Comparison of ENCODE assay signal across 29 cellular contexts in the genomic region with DNA sequence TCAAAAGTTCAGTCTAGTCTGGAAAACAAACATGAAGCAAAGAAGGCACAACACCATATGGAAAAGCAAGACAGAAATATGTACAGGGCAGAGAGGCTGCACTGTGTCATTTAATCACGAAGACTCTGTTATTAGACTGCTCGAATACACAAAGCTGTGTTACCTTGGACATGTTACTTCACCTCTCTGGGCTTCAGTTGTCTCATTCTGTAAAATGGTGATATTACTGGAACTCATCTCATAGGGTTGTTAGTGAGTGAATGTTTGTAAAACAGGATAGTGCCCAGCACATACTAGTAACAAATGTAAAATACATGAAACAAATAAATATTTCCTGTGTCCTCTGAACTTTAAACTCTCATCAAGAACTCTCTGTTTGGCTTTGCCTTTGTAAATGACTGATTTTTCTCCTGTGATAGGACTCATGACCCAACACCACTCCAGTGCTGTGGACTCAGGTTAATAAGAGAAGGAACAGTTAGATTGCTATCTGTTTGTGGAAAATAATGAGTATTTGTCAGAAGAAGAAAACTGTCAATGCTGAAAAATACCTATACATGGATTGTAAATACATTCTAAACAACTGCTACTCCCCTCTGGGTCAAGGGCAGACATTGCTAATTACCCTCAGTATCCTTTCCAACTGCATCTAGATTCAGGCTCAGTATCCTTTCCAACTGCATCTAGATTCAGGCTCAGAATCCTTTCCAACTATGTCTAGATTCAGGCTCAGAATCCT.
"Had no signal": no experiment of that assay in that cellular context is flagged by ENCODE, and none has a peak within 500 bp of the region (broad histone marks: within the 10 kb centered on the region; RNA-seq: fewer than 3 reads in every experiment).

No MANE protein-coding gene starts in this region.

- H3K4me3 ChIP-seq: ascending aorta, breast epithelium, cardiac muscle cell, colonic mucosa had no signal

- FAIRE-seq: endometrium, endothelial cell of umbilical vein, frontal cortex had no signal

- H3K9me3 Mint-ChIP-seq: activated CD4-positive, alpha-beta T cell treated with anti-CD3 and anti-CD28 coated beads, Interleukin-2, amount 10 ng/mL, durations not matched to agents 7 days and 5 days; activated naive CD4-positive, alpha-beta T cell treated with anti-CD3 and anti-CD28 coated beads, Interleukin-2, amount 10 ng/mL, durations not matched to agents 7 days and 5 days; activated naive CD8-positive, alpha-beta T cell treated with anti-CD3 and anti-CD28 coated beads, Interleukin-2, amount 10 ng/mL, durations not matched to agents 7 days and 5 days; activated T-cell treated with anti-CD3 and anti-CD28 coated beads, Interleukin-2, amount 50 U/mL, for 24 hours; WTC11 had no signal

- H3K9me3 ChIP-seq: ascending aorta, breast epithelium, colonic mucosa had no signal

- DNase-seq: activated CD4-positive, alpha-beta memory T cell treated with anti-CD3 and anti-CD28 coated beads, Interleukin-2, amount 10 ng/mL, durations not matched to agents 7 days and 5 days; activated CD4-positive, alpha-beta T cell treated with anti-CD3 and anti-CD28 coated beads for 1 hour; activated CD4-positive, alpha-beta T cell treated with anti-CD3 and anti-CD28 coated beads for 4 hours; activated CD4-positive, alpha-beta T cell treated with anti-CD3 and anti-CD28 coated beads, Interleukin-2, amount 10 ng/mL, durations not matched to agents 7 days and 5 days; activated CD4-positive, alpha-beta T cell treated with anti-CD3 and anti-CD28 coated beads, Interleukin-2, amount 50 U/mL, for 4 hours; activated CD8-positive, alpha-beta memory T cell treated with anti-CD3 and anti-CD28 coated beads, Interleukin-2, amount 50 U/mL, for 48 hours; activated gamma-delta T cell; activated naive CD4-positive, alpha-beta T cell; activated naive CD4-positive, alpha-beta T cell treated with anti-CD3 and anti-CD28 coated beads, Interleukin-2, amount 10 ng/mL, durations not matched to agents 7 days and 5 days; activated naive CD8-positive, alpha-beta T cell treated with anti-CD3 and anti-CD28 coated beads, Interleukin-2, amount 10 ng/mL, durations not matched to agents 7 days and 5 days; activated T-cell treated with anti-CD3 and anti-CD28 coated beads for 4 hours; activated T-cell treated with anti-CD3 and anti-CD28 coated beads, Interleukin-2, amount 50 U/mL, for 24 hours; central memory CD4-positive, alpha-beta T cell; cerebellar nuclear complex; colonic mucosa; effector CD8-positive, alpha-beta T cell; head of caudate nucleus; T-helper 2 cell had no signal

- H3K27me3 Mint-ChIP-seq: activated T-helper 17 cell treated with anti-CD3 and anti-CD28 coated beads, Interleukin-2, amount 50 U/mL, for 72 hours had no signal

- H3K36me3 ChIP-seq: ascending aorta, breast epithelium, cardiac muscle cell, colonic mucosa had no signal

- H3K27ac Mint-ChIP-seq: activated CD4-positive, alpha-beta T cell treated with anti-CD3 and anti-CD28 coated beads, Interleukin-2, amount 10 ng/mL, durations not matched to agents 7 days and 5 days; activated naive CD4-positive, alpha-beta T cell treated with anti-CD3 and anti-CD28 coated beads, Interleukin-2, amount 10 ng/mL, durations not matched to agents 7 days and 5 days; activated naive CD4-positive, alpha-beta T cell treated with anti-CD3 and anti-CD28 coated beads, Interleukin-2, amount 50 U/mL, for 72 hours; activated naive CD8-positive, alpha-beta T cell treated with anti-CD3 and anti-CD28 coated beads, Interleukin-2, amount 10 ng/mL, durations not matched to agents 7 days and 5 days; activated T-cell treated with anti-CD3 and anti-CD28 coated beads, Interleukin-2, amount 50 U/mL, for 24 hours; activated T-helper 17 cell treated with anti-CD3 and anti-CD28 coated beads, Interleukin-2, amount 50 U/mL, for 72 hours; WTC11 had no signal

- H3K27me3 ChIP-seq: ascending aorta, cardiac muscle cell, colonic mucosa had no signal

- H3K4me3 Mint-ChIP-seq: activated CD4-positive, alpha-beta memory T cell treated with anti-CD3 and anti-CD28 coated beads, Interleukin-2, amount 10 ng/mL, durations not matched to agents 7 days and 5 days; activated CD4-positive, alpha-beta T cell treated with anti-CD3 and anti-CD28 coated beads, Interleukin-2, amount 10 ng/mL, durations not matched to agents 7 days and 5 days; activated naive CD4-positive, alpha-beta T cell treated with anti-CD3 and anti-CD28 coated beads, Interleukin-2, amount 10 ng/mL, durations not matched to agents 7 days and 5 days; activated naive CD8-positive, alpha-beta T cell treated with anti-CD3 and anti-CD28 coated beads, Interleukin-2, amount 10 ng/mL, durations not matched to agents 7 days and 5 days; activated T-cell treated with anti-CD3 and anti-CD28 coated beads, Interleukin-2, amount 50 U/mL, for 24 hours; activated T-helper 17 cell treated with anti-CD3 and anti-CD28 coated beads, Interleukin-2, amount 50 U/mL, for 72 hours; brain; WTC11 had no signal

- ATAC-seq: activated naive CD4-positive, alpha-beta T cell treated with anti-CD3 and anti-CD28 coated beads, Interleukin-2, amount 50 U/mL, for 72 hours; activated T-helper 17 cell treated with anti-CD3 and anti-CD28 coated beads, Interleukin-2, amount 50 U/mL, for 72 hours had no signal

- H3K36me3 Mint-ChIP-seq: brain, WTC11 had no signal

- H3K4me1 ChIP-seq: ascending aorta, breast epithelium, colonic mucosa had no signal

- H3K27ac ChIP-seq: ascending aorta, breast epithelium, cardiac muscle cell, colonic mucosa, epithelial cell of prostate had no signal
